Comparison of ENCODE assay signal across 29 cellular contexts in genomic region chr7:81218480-81219106, GRCh38.
"Had no signal": no experiment of that assay in that cellular context is flagged by ENCODE, and none has a peak within 500 bp of the region (broad histone marks: within the 10 kb centered on the region; RNA-seq: fewer than 3 reads in every experiment).

No MANE protein-coding gene starts in this region.

- H3K4me3 Mint-ChIP-seq: immature natural killer cell; mesothelial cell of epicardium; naive B cell; natural killer cell; nephron progenitor cell; stimulated activated naive B cell treated with anti-CD40 and anti-IgM and Interleukin-4, amounts not matched to agents 10 μg/mL and 1 μg/mL and 100 μg/mL, for 72 hours had no signal

- H3K9me3 ChIP-seq: ovary, thoracic aorta, tibial artery, upper lobe of right lung had no signal

- DNase-seq: hypothalamus; immature natural killer cell; kidney; left colon; left lung; mesendoderm; naive B cell; natural killer cell; nephron progenitor cell; ovary; stimulated activated CD4-positive, alpha-beta T cell treated with anti-CD3 and anti-CD28 coated beads, Interleukin-12 subunit alpha, Interleukin-12 subunit beta, amount 100 ng/mL, for 4 hours; stimulated activated CD4-positive, alpha-beta T cell treated with anti-CD3 and anti-CD28 coated beads, Interleukin-15, amount 100 ng/mL, for 24 hours; stimulated activated CD4-positive, alpha-beta T cell treated with anti-CD3 and anti-CD28 coated beads, Interleukin-2, amount 100 ng/mL, for 24 hours; stimulated activated CD4-positive, alpha-beta T cell treated with anti-CD3 and anti-CD28 coated beads, Interleukin-4, amount 100 ng/mL, for 1 hour; stimulated activated naive B cell treated with anti-CD40 and anti-IgM and Interleukin-4, amounts not matched to agents 10 μg/mL and 1 μg/mL and 100 μg/mL, for 72 hours; stimulated activated naive CD8-positive, alpha-beta T cell treated with anti-CD3 and anti-CD28 coated beads, Interleukin-15, Interleukin-2, amounts not matched to agents 100 U/mL and 50 U/mL, for 24 hours; stomach; tibial artery; trophoblast cell; upper lobe of right lung had no signal

- ATAC-seq: left colon; left lung; natural killer cell; sciatic nerve; stimulated activated naive B cell treated with anti-CD40 and anti-IgM and Interleukin-4, amounts not matched to agents 10 μg/mL and 1 μg/mL and 100 μg/mL, for 72 hours; stimulated activated naive CD8-positive, alpha-beta T cell treated with anti-CD3 and anti-CD28 coated beads, Interleukin-15, Interleukin-2, amounts not matched to agents 100 U/mL and 50 U/mL, for 24 hours; upper lobe of right lung had no signal

- H3K4me3 ChIP-seq: left lung, lung, ovary, right atrium auricular region, skin epidermis, stomach, thoracic aorta, tibial artery, upper lobe of right lung had no signal

- H3K4me1 ChIP-seq: left lung, right atrium auricular region, stomach, tibial artery, upper lobe of right lung had no signal

- H3K36me3 Mint-ChIP-seq: immature natural killer cell; naive B cell; natural killer cell; stimulated activated naive B cell treated with anti-CD40 and anti-IgM and Interleukin-4, amounts not matched to agents 10 μg/mL and 1 μg/mL and 100 μg/mL, for 72 hours had no signal

- H3K27me3 ChIP-seq: left lung, ovary, right atrium auricular region, stomach, tibial artery, upper lobe of right lung had no signal

- FAIRE-seq: islet of Langerhans, kidney, urothelium cell line had no signal

- H3K4me1 Mint-ChIP-seq: immature natural killer cell; naive B cell; natural killer cell; stimulated activated naive B cell treated with anti-CD40 and anti-IgM and Interleukin-4, amounts not matched to agents 10 μg/mL and 1 μg/mL and 100 μg/mL, for 72 hours had no signal

- H3K36me3 ChIP-seq: left lung, ovary, right atrium auricular region, stomach, thoracic aorta, tibial artery, upper lobe of right lung had no signal

- H3K27ac ChIP-seq: left lung, ovary, right atrium auricular region, skin epidermis, stomach, thoracic aorta, tibial artery, upper lobe of right lung had no signal

- H3K27me3 Mint-ChIP-seq: naive B cell; progenitor cell of endocrine pancreas; stimulated activated naive B cell treated with anti-CD40 and anti-IgM and Interleukin-4, amounts not matched to agents 10 μg/mL and 1 μg/mL and 100 μg/mL, for 72 hours had no signal

- H3K27ac Mint-ChIP-seq: immature natural killer cell; mesothelial cell of epicardium; naive B cell; natural killer cell; nephron progenitor cell; progenitor cell of endocrine pancreas; stimulated activated naive B cell treated with anti-CD40 and anti-IgM and Interleukin-4, amounts not matched to agents 10 μg/mL and 1 μg/mL and 100 μg/mL, for 72 hours had no signal
